In the genomic region with DNA sequence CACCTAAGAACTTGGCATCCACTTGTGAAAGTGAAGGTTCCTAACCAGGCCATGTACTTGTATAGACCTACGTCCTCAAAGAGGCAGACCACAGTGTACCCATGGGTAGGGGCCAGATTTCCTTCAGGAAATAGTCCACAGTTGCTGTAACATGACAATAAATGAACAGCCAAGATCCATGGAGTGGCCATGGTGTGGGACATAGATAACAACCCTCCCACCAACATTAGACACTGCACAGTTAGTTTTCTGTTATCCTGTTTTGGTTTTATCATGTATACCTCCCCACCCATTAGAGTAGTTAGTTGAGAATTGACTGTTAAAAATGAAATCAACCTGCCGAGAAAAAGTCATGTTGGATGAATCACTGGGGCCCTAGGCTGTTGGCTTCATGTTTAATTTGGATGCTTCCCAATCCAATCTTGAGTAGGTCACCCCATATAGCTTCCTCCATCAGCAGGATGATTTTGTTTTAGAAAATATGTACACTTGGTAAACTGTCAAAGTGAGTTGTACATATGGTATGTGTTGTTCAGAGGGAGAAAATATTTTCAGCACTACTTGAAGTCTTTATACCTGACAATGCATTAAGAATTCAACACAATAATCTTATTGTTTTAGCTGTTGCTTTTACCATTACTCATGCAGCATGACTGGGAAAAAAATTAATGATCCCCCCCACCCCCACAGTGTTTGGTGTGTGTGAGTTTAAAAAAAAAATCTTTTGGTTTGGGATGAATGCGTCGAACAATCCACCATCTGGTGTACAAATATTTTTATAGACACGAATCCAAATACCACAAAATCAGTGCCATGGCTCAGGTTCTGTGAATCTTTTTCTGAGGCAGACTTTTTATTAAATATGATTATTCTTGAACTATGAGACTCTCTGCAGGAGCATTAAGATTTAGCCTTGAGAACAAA, we compare ENCODE assay signal across 10 cellular contexts.
A peak's percentile ranks its signal among the peaks of the same experiment; 100 is the strongest.
DNase-seq lines count a peak whose midpoint lies in the region; ATAC-seq, FAIRE-seq and TF ChIP-seq lines count a peak whose summit lies in the region.
"Had no signal": no experiment of that assay in that cellular context is flagged by ENCODE, and none has a peak within 500 bp of the region (broad histone marks: within the 10 kb centered on the region; RNA-seq: fewer than 3 reads in every experiment).

No MANE protein-coding gene starts in this region.

- no peak for FAIRE-seq in A549 (lab: Jason Lieb, UNC)
- FAIRE-seq: H1 had no signal

- TF ChIP-seq RAD21 in A549 (conservative IDR thresholded peaks at IDR 0.05 in 1 of 2, IDR thresholded peaks at IDR 0.05 in 1 of 2): no peak; a peak in 2 of 5 replicates

- intact Hi-C loops in lower lobe of right lung (cut with DNase I): no loop called here

- no peaks in the 10 kb centered on the region for H3K27me3 ChIP-seq in lower lobe of right lung (ENCODE audit: low read depth)

- H3K4me1 ChIP-seq in A549: peaks cover 82% of the 10 kb centered on the region
- peaks cover 30% of the 10 kb centered on the region for H3K4me1 ChIP-seq in lower lobe of right lung

- 2% methylated on average over 5 of the region's 5 CpGs for WGBS in A549 (ENCODE audit: missing lambda C conversion rate)

- POLR2A ChIA-PET in A549 (lab: Yijun Ruan, JAX): interaction anchor here (1.5 to 1.9 kb wide), 2 partner anchors 78 to 89 kb away, joined by 9 to 18 read pairs; partner anchors contain the start of gene ARHGAP29

- TF ChIP-seq CTCF in A549 (IDR thresholded peaks at IDR 0.05) (no peak), cardiac fibroblast (IDR thresholded peaks at IDR 0.05; ENCODE audit: low read depth, low read length) (no peak), lower lobe of right lung (IDR thresholded peaks at IDR 0.05) (no peak)

- TF ChIP-seq EP300 in A549 (IDR thresholded peaks at IDR 0.05): peak; percentile 73; a peak in 3 of 5 replicates

- peak overlapping the region; percentile 78 to 90 for H3K27ac ChIP-seq in A549
- H3K27ac ChIP-seq in lower lobe of right lung: peak overlapping the region; percentile 32

- H3K9me3 ChIP-seq in A549 (no peaks in the 10 kb centered on the region), lower lobe of right lung (no peaks in the 10 kb centered on the region)
- H3K9me3 ChIP-seq: Caco-2 had no signal

- peak overlapping the region; percentile 72 for H3K4me2 ChIP-seq in A549

- ATAC-seq in A549 (peak; percentile 79 to 83), lower lobe of right lung (peak; percentile 56 to 66), HG03135 (IDR thresholded peaks at IDR 0.05; ENCODE audit: unreplicated experiment) (no peak), HG02981 (IDR thresholded peaks at IDR 0.05; ENCODE audit: unreplicated experiment) (no peak)

- CTCF ChIA-PET in A549 (lab: Yijun Ruan, JAX): interaction anchor here (0.9 to 12.5 kb wide), 7 partner anchors 10 to 286 kb away, joined by 3 to 284 read pairs (median 9); no protein-coding TSS in a partner anchor

- no peak for TF ChIP-seq POLR2A in A549 (IDR thresholded peaks at IDR 0.05; ENCODE audit: low read length)

- H3K36me3 ChIP-seq in lower lobe of right lung: no peaks in the 10 kb centered on the region

- H3K4me3 ChIP-seq in A549: no peak overlapping the region
- no peak overlapping the region for H3K4me3 ChIP-seq in cardiac fibroblast (replicated peaks in 1 of 2; ENCODE audit: low read depth in 2 of 2, low read length in 2 of 2)
- no peak overlapping the region for H3K4me3 ChIP-seq in lower lobe of right lung

- DNase-seq in A549 (ENCODE audit: low read depth in 1 of 2, low spot score in 1 of 2) (peak; percentile 69 to 89), LHCN-M2 (ENCODE audit: low read depth) (peak; percentile 99), cardiac fibroblast (ENCODE audit: low read depth in 2 of 2) (peak; percentile 97 to 99), lower lobe of right lung (no peak), hypothalamus (lab: John Stamatoyannopoulos, UW) (no peak)
- DNase-seq in activated CD4-positive, alpha-beta T cell treated with anti-CD3 and anti-CD28 coated beads for 1 hour: no peak

TF ChIP-seq in A549, 52 proteins besides CTCF, POLR2A, EP300 and RAD21 (continues in another document):
- TF ChIP-seq RCOR1 (IDR thresholded peaks at IDR 0.05; ENCODE audit: low read depth, low read length) (no peak), RARB (CRISPR knock-in tag; IDR thresholded peaks at IDR 0.05) (no peak), FOSB (CRISPR knock-in tag; IDR thresholded peaks at IDR 0.05) (no peak), PHF8 (IDR thresholded peaks at IDR 0.05; ENCODE audit: borderline replicate concordance, low read depth) (no peak), HOXB13 (CRISPR knock-in tag; IDR thresholded peaks at IDR 0.05; ENCODE audit: low read depth) (0 out of 2 replicates have a peak, but pooled peaks have one; percentile 16), SMC3 (IDR thresholded peaks at IDR 0.05) (no peak), MYC (IDR thresholded peaks at IDR 0.05; ENCODE audit: borderline replicate concordance, low read length) (no peak), NR3C1 (IDR thresholded peaks at IDR 0.05) (no peak), CHD2 (IDR thresholded peaks at IDR 0.05; ENCODE audit: low read length, partially characterized antibody) (no peak), EHMT2 (IDR thresholded peaks at IDR 0.05; ENCODE audit: low read depth) (no peak), ZC3H11A (IDR thresholded peaks at IDR 0.05) (no peak), CEBPB (IDR thresholded peaks at IDR 0.05) (no peak; a peak in 1 of 4 replicates), KDM1A (IDR thresholded peaks at IDR 0.05; ENCODE audit: low read depth) (no peak), TP53 (CRISPR knock-in tag; IDR thresholded peaks at IDR 0.05) (no peak), CHD4 (IDR thresholded peaks at IDR 0.05; ENCODE audit: borderline replicate concordance) (no peak), ESRRA (IDR thresholded peaks at IDR 0.05; ENCODE audit: borderline replicate concordance, low read length) (no peak), NFE2L2 (conservative IDR thresholded peaks at IDR 0.05; ENCODE audit: low read length) (0 out of 2 replicates have a peak, but pooled peaks have one; percentile 4), CBX8 (IDR thresholded peaks at IDR 0.05) (no peak), HOXA7 (CRISPR knock-in tag; IDR thresholded peaks at IDR 0.05) (no peak), NPAS2 (CRISPR knock-in tag; IDR thresholded peaks at IDR 0.05; ENCODE audit: borderline replicate concordance) (no peak), HEYL (CRISPR knock-in tag; IDR thresholded peaks at IDR 0.05) (no peak), HOXB5 (CRISPR knock-in tag; IDR thresholded peaks at IDR 0.05) (no peak), CBX2 (IDR thresholded peaks at IDR 0.05; ENCODE audit: borderline replicate concordance, low read depth) (no peak), EHF (CRISPR knock-in tag; IDR thresholded peaks at IDR 0.05) (no peak), JUNB (IDR thresholded peaks at IDR 0.05) (peak; percentile 90)
- TF ChIP-seq, protein P1, sequence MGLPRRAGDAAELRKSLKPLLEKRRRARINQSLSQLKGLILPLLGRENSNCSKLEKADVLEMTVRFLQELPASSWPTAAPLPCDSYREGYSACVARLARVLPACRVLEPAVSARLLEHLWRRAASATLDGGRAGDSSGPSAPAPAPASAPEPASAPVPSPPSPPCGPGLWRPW (IDR thresholded peaks at IDR 0.05): no peak
- TF ChIP-seq, protein P2, sequence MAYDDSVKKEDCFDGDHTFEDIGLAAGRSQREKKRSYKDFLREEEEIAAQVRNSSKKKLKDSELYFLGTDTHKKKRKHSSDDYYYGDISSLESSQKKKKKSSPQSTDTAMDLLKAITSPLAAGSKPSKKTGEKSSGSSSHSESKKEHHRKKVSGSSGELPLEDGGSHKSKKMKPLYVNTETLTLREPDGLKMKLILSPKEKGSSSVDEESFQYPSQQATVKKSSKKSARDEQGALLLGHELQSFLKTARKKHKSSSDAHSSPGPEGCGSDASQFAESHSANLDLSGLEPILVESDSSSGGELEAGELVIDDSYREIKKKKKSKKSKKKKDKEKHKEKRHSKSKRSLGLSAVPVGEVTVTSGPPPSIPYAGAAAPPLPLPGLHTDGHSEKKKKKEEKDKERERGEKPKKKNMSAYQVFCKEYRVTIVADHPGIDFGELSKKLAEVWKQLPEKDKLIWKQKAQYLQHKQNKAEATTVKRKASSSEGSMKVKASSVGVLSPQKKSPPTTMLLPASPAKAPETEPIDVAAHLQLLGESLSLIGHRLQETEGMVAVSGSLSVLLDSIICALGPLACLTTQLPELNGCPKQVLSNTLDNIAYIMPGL (CRISPR knock-in tag; IDR thresholded peaks at IDR 0.05; ENCODE audit: borderline replicate concordance): no peak
- TF ChIP-seq, protein P3, sequence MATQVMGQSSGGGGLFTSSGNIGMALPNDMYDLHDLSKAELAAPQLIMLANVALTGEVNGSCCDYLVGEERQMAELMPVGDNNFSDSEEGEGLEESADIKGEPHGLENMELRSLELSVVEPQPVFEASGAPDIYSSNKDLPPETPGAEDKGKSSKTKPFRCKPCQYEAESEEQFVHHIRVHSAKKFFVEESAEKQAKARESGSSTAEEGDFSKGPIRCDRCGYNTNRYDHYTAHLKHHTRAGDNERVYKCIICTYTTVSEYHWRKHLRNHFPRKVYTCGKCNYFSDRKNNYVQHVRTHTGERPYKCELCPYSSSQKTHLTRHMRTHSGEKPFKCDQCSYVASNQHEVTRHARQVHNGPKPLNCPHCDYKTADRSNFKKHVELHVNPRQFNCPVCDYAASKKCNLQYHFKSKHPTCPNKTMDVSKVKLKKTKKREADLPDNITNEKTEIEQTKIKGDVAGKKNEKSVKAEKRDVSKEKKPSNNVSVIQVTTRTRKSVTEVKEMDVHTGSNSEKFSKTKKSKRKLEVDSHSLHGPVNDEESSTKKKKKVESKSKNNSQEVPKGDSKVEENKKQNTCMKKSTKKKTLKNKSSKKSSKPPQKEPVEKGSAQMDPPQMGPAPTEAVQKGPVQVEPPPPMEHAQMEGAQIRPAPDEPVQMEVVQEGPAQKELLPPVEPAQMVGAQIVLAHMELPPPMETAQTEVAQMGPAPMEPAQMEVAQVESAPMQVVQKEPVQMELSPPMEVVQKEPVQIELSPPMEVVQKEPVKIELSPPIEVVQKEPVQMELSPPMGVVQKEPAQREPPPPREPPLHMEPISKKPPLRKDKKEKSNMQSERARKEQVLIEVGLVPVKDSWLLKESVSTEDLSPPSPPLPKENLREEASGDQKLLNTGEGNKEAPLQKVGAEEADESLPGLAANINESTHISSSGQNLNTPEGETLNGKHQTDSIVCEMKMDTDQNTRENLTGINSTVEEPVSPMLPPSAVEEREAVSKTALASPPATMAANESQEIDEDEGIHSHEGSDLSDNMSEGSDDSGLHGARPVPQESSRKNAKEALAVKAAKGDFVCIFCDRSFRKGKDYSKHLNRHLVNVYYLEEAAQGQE (IDR thresholded peaks at IDR 0.05): no peak

Comparison
In these comparisons a context has a peak if more than half of its experiments do, and no peak if none do; other contexts are left out.
1. ATAC-seq: peak in A549 (2 of 2) and lower lobe of right lung (2 of 2); none in HG03135 (single experiment) and HG02981 (single experiment).
2. DNase-seq: peak in A549 (2 of 2), LHCN-M2 (single experiment) and cardiac fibroblast (2 of 2); none in lower lobe of right lung (single experiment), hypothalamus (0 of 51) and activated CD4-positive, alpha-beta T cell treated with anti-CD3 and anti-CD28 coated beads for 1 hour (single experiment).